Comparison of ENCODE assay signal across 1 cellular context in the genomic region with DNA sequence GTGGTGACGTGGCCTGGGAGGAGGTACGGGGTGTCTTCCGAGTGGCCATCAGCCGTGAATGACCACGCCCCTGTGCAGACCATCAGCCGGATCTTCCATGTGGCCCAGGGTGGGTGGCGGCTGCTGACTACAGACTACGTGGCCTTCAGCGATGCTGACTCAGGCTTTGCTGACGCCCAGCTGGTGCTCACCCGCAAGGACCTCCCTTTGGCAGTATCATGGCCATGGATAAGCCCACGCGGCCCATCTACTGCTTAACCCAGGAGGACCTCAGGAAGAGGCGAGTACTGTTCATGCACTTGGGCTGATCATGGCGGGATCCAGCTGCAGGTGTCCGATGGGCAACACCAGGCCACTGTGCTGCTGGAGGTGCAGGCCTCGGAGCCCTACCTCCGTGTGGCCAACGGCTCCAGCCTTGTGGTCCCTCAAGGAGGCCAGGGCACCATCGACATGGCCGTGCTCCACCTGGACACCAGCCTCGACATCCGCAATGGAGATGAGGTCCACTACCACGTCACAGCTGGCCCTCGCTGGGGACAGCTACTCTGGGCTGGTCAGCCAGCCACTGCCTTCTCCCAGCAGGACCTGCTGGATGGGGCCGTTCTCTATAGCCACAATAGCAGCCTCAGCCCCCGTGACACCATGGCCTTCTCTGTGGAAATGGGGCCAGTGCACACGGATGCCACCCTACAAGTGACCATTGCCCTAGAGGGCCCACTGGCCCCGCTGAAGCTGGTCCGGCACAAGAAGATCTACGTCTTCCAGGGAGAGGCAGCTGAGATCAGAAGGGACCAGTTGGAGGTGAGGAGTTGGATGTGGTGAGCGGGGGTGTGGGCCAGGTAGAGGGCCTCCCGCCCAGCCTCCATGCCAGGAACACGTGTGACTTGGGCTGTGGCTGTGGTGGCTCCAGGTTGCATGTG.
TF ChIP-seq lines count a peak whose summit lies in the region.

No MANE protein-coding gene starts in this region.

TF ChIP-seq in K562, 482 proteins besides CTCF, POLR2A, EP300 and RAD21 (continued from another document and continues in another):
- TF ChIP-seq MNT (conservative IDR thresholded peaks at IDR 0.05), result 0 out of 4 replicates have a peak, but pooled peaks of 1 of the 2 experiments have one; percentile 33
- no peak for TF ChIP-seq ZNF655 (CRISPR knock-in tag; IDR thresholded peaks at IDR 0.05)
- no peak for TF ChIP-seq KHSRP (IDR thresholded peaks at IDR 0.05)
- TF ChIP-seq, protein P1, sequence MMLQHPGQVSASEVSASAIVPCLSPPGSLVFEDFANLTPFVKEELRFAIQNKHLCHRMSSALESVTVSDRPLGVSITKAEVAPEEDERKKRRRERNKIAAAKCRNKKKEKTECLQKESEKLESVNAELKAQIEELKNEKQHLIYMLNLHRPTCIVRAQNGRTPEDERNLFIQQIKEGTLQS (IDR thresholded peaks at IDR 0.05), result peak; percentile 22; the same call in 1 of the 2 replicates
- TF ChIP-seq, protein P1 (CRISPR knock-in tag; conservative IDR thresholded peaks at IDR 0.05), result no peak
- no peak for TF ChIP-seq ZNF398 (CRISPR knock-in tag; IDR thresholded peaks at IDR 0.05)
- TF ChIP-seq NCOR1 (IDR thresholded peaks at IDR 0.05), result no peak
- no peak for TF ChIP-seq MTA1 (IDR thresholded peaks at IDR 0.05; ENCODE audit: borderline replicate concordance)
- TF ChIP-seq, protein P2, sequence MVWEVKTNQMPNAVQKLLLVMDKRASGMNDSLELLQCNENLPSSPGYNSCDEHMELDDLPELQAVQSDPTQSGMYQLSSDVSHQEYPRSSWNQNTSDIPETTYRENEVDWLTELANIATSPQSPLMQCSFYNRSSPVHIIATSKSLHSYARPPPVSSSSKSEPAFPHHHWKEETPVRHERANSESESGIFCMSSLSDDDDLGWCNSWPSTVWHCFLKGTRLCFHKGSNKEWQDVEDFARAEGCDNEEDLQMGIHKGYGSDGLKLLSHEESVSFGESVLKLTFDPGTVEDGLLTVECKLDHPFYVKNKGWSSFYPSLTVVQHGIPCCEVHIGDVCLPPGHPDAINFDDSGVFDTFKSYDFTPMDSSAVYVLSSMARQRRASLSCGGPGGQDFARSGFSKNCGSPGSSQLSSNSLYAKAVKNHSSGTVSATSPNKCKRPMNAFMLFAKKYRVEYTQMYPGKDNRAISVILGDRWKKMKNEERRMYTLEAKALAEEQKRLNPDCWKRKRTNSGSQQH (CRISPR knock-in tag; IDR thresholded peaks at IDR 0.05), result no peak
- TF ChIP-seq CREM (IDR thresholded peaks at IDR 0.05; ENCODE audit: low read depth), result 0 out of 2 replicates have a peak, but pooled peaks have one; percentile 15
- TF ChIP-seq SMARCA4 (IDR thresholded peaks at IDR 0.05), result no peak
- TF ChIP-seq MTA3 (IDR thresholded peaks at IDR 0.05; ENCODE audit: borderline replicate concordance), result no peak
- no peak for TF ChIP-seq SNRNP70 (optimal IDR thresholded peaks at IDR 0.05; ENCODE audit: low read depth, low read length)
- TF ChIP-seq GATAD2B (IDR thresholded peaks at IDR 0.05; ENCODE audit: borderline replicate concordance), result no peak
- TF ChIP-seq, protein P3, sequence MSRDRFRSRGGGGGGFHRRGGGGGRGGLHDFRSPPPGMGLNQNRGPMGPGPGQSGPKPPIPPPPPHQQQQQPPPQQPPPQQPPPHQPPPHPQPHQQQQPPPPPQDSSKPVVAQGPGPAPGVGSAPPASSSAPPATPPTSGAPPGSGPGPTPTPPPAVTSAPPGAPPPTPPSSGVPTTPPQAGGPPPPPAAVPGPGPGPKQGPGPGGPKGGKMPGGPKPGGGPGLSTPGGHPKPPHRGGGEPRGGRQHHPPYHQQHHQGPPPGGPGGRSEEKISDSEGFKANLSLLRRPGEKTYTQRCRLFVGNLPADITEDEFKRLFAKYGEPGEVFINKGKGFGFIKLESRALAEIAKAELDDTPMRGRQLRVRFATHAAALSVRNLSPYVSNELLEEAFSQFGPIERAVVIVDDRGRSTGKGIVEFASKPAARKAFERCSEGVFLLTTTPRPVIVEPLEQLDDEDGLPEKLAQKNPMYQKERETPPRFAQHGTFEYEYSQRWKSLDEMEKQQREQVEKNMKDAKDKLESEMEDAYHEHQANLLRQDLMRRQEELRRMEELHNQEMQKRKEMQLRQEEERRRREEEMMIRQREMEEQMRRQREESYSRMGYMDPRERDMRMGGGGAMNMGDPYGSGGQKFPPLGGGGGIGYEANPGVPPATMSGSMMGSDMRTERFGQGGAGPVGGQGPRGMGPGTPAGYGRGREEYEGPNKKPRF (IDR thresholded peaks at IDR 0.05; ENCODE audit: low read depth, low read length), result no peak
- no peak for TF ChIP-seq ADNP (tag; IDR thresholded peaks at IDR 0.05)
- no peak for TF ChIP-seq TEAD4 (IDR thresholded peaks at IDR 0.05; ENCODE audit: low read length)
- TF ChIP-seq TEAD4 (CRISPR knock-in tag; IDR thresholded peaks at IDR 0.05; ENCODE audit: borderline replicate concordance), result no peak
- peak; percentile 82 for TF ChIP-seq ZNF316 (IDR thresholded peaks at IDR 0.05)
- TF ChIP-seq RNF2 (IDR thresholded peaks at IDR 0.05), result no peak
- TF ChIP-seq, protein P4, sequence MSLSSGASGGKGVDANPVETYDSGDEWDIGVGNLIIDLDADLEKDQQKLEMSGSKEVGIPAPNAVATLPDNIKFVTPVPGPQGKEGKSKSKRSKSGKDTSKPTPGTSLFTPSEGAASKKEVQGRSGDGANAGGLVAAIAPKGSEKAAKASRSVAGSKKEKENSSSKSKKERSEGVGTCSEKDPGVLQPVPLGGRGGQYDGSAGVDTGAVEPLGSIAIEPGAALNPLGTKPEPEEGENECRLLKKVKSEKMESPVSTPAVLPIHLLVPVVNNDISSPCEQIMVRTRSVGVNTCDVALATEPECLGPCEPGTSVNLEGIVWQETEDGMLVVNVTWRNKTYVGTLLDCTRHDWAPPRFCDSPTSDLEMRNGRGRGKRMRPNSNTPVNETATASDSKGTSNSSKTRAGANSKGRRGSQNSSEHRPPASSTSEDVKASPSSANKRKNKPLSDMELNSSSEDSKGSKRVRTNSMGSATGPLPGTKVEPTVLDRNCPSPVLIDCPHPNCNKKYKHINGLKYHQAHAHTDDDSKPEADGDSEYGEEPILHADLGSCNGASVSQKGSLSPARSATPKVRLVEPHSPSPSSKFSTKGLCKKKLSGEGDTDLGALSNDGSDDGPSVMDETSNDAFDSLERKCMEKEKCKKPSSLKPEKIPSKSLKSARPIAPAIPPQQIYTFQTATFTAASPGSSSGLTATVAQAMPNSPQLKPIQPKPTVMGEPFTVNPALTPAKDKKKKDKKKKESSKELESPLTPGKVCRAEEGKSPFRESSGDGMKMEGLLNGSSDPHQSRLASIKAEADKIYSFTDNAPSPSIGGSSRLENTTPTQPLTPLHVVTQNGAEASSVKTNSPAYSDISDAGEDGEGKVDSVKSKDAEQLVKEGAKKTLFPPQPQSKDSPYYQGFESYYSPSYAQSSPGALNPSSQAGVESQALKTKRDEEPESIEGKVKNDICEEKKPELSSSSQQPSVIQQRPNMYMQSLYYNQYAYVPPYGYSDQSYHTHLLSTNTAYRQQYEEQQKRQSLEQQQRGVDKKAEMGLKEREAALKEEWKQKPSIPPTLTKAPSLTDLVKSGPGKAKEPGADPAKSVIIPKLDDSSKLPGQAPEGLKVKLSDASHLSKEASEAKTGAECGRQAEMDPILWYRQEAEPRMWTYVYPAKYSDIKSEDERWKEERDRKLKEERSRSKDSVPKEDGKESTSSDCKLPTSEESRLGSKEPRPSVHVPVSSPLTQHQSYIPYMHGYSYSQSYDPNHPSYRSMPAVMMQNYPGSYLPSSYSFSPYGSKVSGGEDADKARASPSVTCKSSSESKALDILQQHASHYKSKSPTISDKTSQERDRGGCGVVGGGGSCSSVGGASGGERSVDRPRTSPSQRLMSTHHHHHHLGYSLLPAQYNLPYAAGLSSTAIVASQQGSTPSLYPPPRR (CRISPR knock-in tag; IDR thresholded peaks at IDR 0.05; ENCODE audit: borderline replicate concordance), result no peak
- no peak for TF ChIP-seq NEUROD1 (IDR thresholded peaks at IDR 0.05; ENCODE audit: borderline replicate concordance, low read depth, low read length, partially characterized antibody)
- peak; percentile 37; the same call in 1 of the 2 replicates for TF ChIP-seq CREB3L1 (IDR thresholded peaks at IDR 0.05; ENCODE audit: borderline replicate concordance, low read depth)
- TF ChIP-seq ATF1 (CRISPR knock-in tag; IDR thresholded peaks at IDR 0.05), result no peak
- TF ChIP-seq ATF1 (tag; IDR thresholded peaks at IDR 0.05), result no peak
- TF ChIP-seq FOXJ2 (tag; IDR thresholded peaks at IDR 0.05), result no peak
- TF ChIP-seq MAFG (tag; conservative IDR thresholded peaks at IDR 0.05), result peak; percentile 53
- no peak for TF ChIP-seq MAFF (IDR thresholded peaks at IDR 0.05; ENCODE audit: low read length)
- no peak for TF ChIP-seq GTF2A2 (tag; IDR thresholded peaks at IDR 0.05)
- TF ChIP-seq, protein P5, sequence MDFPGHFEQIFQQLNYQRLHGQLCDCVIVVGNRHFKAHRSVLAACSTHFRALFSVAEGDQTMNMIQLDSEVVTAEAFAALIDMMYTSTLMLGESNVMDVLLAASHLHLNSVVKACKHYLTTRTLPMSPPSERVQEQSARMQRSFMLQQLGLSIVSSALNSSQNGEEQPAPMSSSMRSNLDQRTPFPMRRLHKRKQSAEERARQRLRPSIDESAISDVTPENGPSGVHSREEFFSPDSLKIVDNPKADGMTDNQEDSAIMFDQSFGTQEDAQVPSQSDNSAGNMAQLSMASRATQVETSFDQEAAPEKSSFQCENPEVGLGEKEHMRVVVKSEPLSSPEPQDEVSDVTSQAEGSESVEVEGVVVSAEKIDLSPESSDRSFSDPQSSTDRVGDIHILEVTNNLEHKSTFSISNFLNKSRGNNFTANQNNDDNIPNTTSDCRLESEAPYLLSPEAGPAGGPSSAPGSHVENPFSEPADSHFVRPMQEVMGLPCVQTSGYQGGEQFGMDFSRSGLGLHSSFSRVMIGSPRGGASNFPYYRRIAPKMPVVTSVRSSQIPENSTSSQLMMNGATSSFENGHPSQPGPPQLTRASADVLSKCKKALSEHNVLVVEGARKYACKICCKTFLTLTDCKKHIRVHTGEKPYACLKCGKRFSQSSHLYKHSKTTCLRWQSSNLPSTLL (IDR thresholded peaks at IDR 0.05), result no peak
- no peak for TF ChIP-seq HNRNPUL1 (IDR thresholded peaks at IDR 0.05; ENCODE audit: low read length)
- TF ChIP-seq ZNF589 (CRISPR knock-in tag; IDR thresholded peaks at IDR 0.05; ENCODE audit: low read depth), result no peak
